Comparison of ENCODE assay signal across 17 cellular contexts in the genomic region with DNA sequence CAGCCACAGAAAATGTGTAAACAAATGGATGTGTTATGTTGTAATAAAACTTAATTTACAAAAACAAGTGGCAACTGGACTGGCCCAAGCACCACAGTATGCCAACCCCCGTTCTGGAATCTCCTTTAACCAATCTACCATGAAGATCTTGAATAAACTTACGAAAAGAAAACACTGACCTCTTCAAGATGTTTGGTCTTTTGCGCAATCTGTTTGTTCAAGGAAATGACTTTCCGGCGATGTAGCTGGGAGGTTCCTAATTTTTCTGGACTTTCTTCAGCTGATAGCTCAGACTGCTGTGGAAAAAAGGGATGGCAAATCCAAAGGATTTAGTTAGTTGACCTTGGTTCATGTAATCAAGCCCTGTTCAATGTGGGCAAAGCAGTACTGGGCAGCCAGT. TPM values are rescaled to one million over a fixed set of nuclear protein-coding genes. Genes with fewer than 3 reads are reported as not detected.
DNase-seq lines count a peak whose midpoint lies in the region; ATAC-seq and TF ChIP-seq lines count a peak whose summit lies in the region.
"Had no signal": no experiment of that assay in that cellular context is flagged by ENCODE, and none has a peak within 500 bp of the region (broad histone marks: within the 10 kb centered on the region; RNA-seq: fewer than 3 reads in every experiment).

No MANE protein-coding gene starts in this region.

- no peak overlapping the region for H3K9ac ChIP-seq in colonic mucosa (ENCODE audit: low read depth in 2 of 2, low read length in 2 of 2)

- H3K4me3 Mint-ChIP-seq in natural killer cell, result no peak overlapping the region
- H3K4me3 Mint-ChIP-seq: activated T-cell treated with anti-CD3 and anti-CD28 coated beads, Interleukin-2, amount 50 U/mL, for 72 hours; central memory CD8-positive, alpha-beta T cell had no signal

- H3K36me3 Mint-ChIP-seq in natural killer cell, result peaks cover 39% of the 10 kb centered on the region

- peaks cover 0 to 8% of the 10 kb centered on the region in 2 donors for H3K4me1 Mint-ChIP-seq in natural killer cell

- no peak overlapping the region for H3K4me3 ChIP-seq in AG09309 (ENCODE audit: control insufficient read depth, low read depth, low read length)
- H3K4me3 ChIP-seq in LNCaP clone FGC (ENCODE audit: low read depth, low read length), result no peak overlapping the region
- no peak overlapping the region for H3K4me3 ChIP-seq in colonic mucosa
- no peak overlapping the region for H3K4me3 ChIP-seq in mucosa of descending colon
- no peak overlapping the region for H3K4me3 ChIP-seq in HAP-1
- H3K4me3 ChIP-seq: gastroesophageal sphincter, psoas muscle, testis had no signal

- peaks cover 6% of the 10 kb centered on the region for H3K4me1 ChIP-seq in colonic mucosa
- peaks cover 23% of the 10 kb centered on the region for H3K4me1 ChIP-seq in mucosa of descending colon (ENCODE audit: low read depth)
- H3K4me1 ChIP-seq in HAP-1, result no peaks in the 10 kb centered on the region
- H3K4me1 ChIP-seq: gastroesophageal sphincter, psoas muscle, testis had no signal

- no peak for TF ChIP-seq CTCF in AG09309 (IDR thresholded peaks at IDR 0.05; ENCODE audit: control insufficient read depth, insufficient read depth, low read depth, low read length, missing control alignments)
- TF ChIP-seq CTCF in LNCaP clone FGC (IDR thresholded peaks at IDR 0.05; ENCODE audit: control insufficient read depth, extremely low read depth, insufficient read depth), result no peak
- TF ChIP-seq CTCF in colonic mucosa (IDR thresholded peaks at IDR 0.05), result no peak
- no peak for TF ChIP-seq CTCF in mucosa of descending colon (IDR thresholded peaks at IDR 0.05)
- TF ChIP-seq CTCF in natural killer cell (IDR thresholded peaks at IDR 0.05), result no peak

- H3K9me3 Mint-ChIP-seq in natural killer cell, result no peaks in the 10 kb centered on the region
- H3K9me3 Mint-ChIP-seq: activated T-cell treated with anti-CD3 and anti-CD28 coated beads, Interleukin-2, amount 50 U/mL, for 72 hours; central memory CD8-positive, alpha-beta T cell had no signal

- no peak overlapping the region for H3K27ac Mint-ChIP-seq in natural killer cell

- no peaks in the 10 kb centered on the region for H3K27me3 Mint-ChIP-seq in natural killer cell (ENCODE audit: low read depth in 2 of 2)
- H3K27me3 Mint-ChIP-seq: central memory CD8-positive, alpha-beta T cell had no signal

- H3K36me3 ChIP-seq in colonic mucosa (peaks cover 9% of the 10 kb centered on the region), mucosa of descending colon (ENCODE audit: low read depth) (no peaks in the 10 kb centered on the region), HAP-1 (replicated peaks) (peaks cover 27% of the 10 kb centered on the region)

- in situ Hi-C loops in HAP-1 (cut with MboI; ENCODE audit: low sequenced_read_pairs), result no loop called here

- H3K27me3 ChIP-seq in colonic mucosa (no peaks in the 10 kb centered on the region), HAP-1 (ENCODE audit: low read depth) (no peaks in the 10 kb centered on the region)
- H3K27me3 ChIP-seq: gastroesophageal sphincter, testis had no signal

- DNase-seq in AG09309 (ENCODE audit: low read depth) (peak; percentile 59), LNCaP clone FGC (ENCODE audit: low read depth) (peak; percentile 92), colonic mucosa (peak; percentile 41), mucosa of descending colon (peak in 1 of 3 donors; percentile 9), HAP-1 (ENCODE audit: low spot score in 2 of 2) (no peak), SK-N-DZ (ENCODE audit: low spot score) (no peak), natural killer cell (no peak), activated gamma-delta T cell (lab: John Stamatoyannopoulos, UW) (no peak)
- DNase-seq: activated T-cell treated with anti-CD3 and anti-CD28 coated beads, Interleukin-2, amount 50 U/mL, for 72 hours; C1 segment of cervical spinal cord; Kasumi-1; NCI-H345; psoas muscle; testis had no signal

- intact Hi-C loops in colonic mucosa (cut with DNase I), result loop anchor here (10.0 kb wide), 1 partner anchor 143 kb away; the partner anchor contains the start of gene DDX18
- intact Hi-C loops in mucosa of descending colon (cut with DNase I, micrococcal nuclease), result no loop called here
- intact Hi-C loops in natural killer cell (cut with micrococcal nuclease), result no loop called here

- peak overlapping the region; percentile 2 for H3K27ac ChIP-seq in colonic mucosa
- H3K27ac ChIP-seq: gastroesophageal sphincter, psoas muscle, testis had no signal

- ATAC-seq in mucosa of descending colon (peak; percentile 59), natural killer cell (no peak)
- ATAC-seq: activated T-cell treated with anti-CD3 and anti-CD28 coated beads, Interleukin-2, amount 50 U/mL, for 72 hours; gastroesophageal sphincter; psoas muscle; Right ventricle myocardium inferior had no signal

- no peaks in the 10 kb centered on the region for H3K9me3 ChIP-seq in colonic mucosa
- H3K9me3 ChIP-seq in mucosa of descending colon, result no peaks in the 10 kb centered on the region
- H3K9me3 ChIP-seq in HAP-1, result no peaks in the 10 kb centered on the region
- H3K9me3 ChIP-seq: gastroesophageal sphincter, psoas muscle, testis had no signal

RNA-seq across cellular contexts. Expression of gene CCDC93, which starts 55.7 kb away (rescaled TPM):
- total RNA-seq in colonic mucosa (10 to 100 TPM; 33.5 to 37.8 TPM), mucosa of descending colon (10 to 100 TPM; 42.3 to 55.7 (median 42.6) TPM), natural killer cell (10 to 100 TPM; 58.6 to 68.6 (median 67.4) TPM)
- 10.3 and 23.6 TPM in 2 replicates for polyA plus RNA-seq in SK-N-DZ (2014; cell fraction: cytosol; rRNA removed)
- polyA plus RNA-seq in SK-N-DZ (2014; cell fraction: nucleus; rRNA removed), result 63.1 and 93.1 TPM in 2 replicates

Comparison
In these comparisons a context has a peak if more than half of its experiments do, and no peak if none do; other contexts are left out.
1. DNase-seq: peak in AG09309 (single experiment), LNCaP clone FGC (single experiment) and colonic mucosa (single experiment); none in HAP-1 (0 of 2), SK-N-DZ (single experiment), natural killer cell (single experiment) and activated gamma-delta T cell (single experiment).